14 cellular contexts compared by ENCODE assay signal in genomic region chr2:104867351-104868080, GRCh38. TPM values are rescaled to one million over a fixed set of nuclear protein-coding genes. Genes with fewer than 3 reads are reported as not detected.
DNase-seq lines count a peak whose midpoint lies in the region; TF ChIP-seq lines count a peak whose summit lies in the region.
"Had no signal": no experiment of that assay in that cellular context is flagged by ENCODE, and none has a peak within 500 bp of the region (broad histone marks: within the 10 kb centered on the region; RNA-seq: fewer than 3 reads in every experiment).

No MANE protein-coding gene starts in this region.

- no TSS peak for BruUV-seq in mammary epithelial cell (replicated peaks; lab: Mats Ljungman, UMichigan)
- BruUV-seq in MCF 10A (replicated peaks; lab: Mats Ljungman, UMichigan), result no TSS peak

- H3K4me3 ChIP-seq in mammary epithelial cell (replicated peaks in 1 of 3; ENCODE audit: insufficient read depth in 1 of 3, low read depth in 2 of 3, low read length in 3 of 3), result no peak overlapping the region
- H3K4me3 ChIP-seq: skin epidermis, suprapubic skin had no signal

- H3K9me3 ChIP-seq in mammary epithelial cell (replicated peaks; ENCODE audit: insufficient read depth, low read length), result no peaks in the 10 kb centered on the region
- H3K9me3 ChIP-seq: suprapubic skin had no signal

- no peaks in the 10 kb centered on the region for H3K36me3 Mint-ChIP-seq in MCF 10A (ENCODE audit: insufficient read depth, unreplicated experiment)
- H3K36me3 Mint-ChIP-seq in glutamatergic neuron (ENCODE audit: unreplicated experiment), result no peaks in the 10 kb centered on the region
- H3K36me3 Mint-ChIP-seq in nephron progenitor cell (ENCODE audit: low read depth), result no peaks in the 10 kb centered on the region

- H3K27ac Mint-ChIP-seq in MCF 10A (ENCODE audit: low read depth, unreplicated experiment) (no peak overlapping the region), glutamatergic neuron (ENCODE audit: unreplicated experiment) (no peak overlapping the region), nephron progenitor cell (no peak overlapping the region)

- intact Hi-C loops in mammary epithelial cell (cut with micrococcal nuclease) (no loop called here), MCF 10A (cut with micrococcal nuclease) (no loop called here)

- H3K9ac ChIP-seq in mammary epithelial cell (ENCODE audit: insufficient read depth, low read length), result no peak overlapping the region

- dilution Hi-C loops in mammary epithelial cell (cut with HindIII; ENCODE audit: low sequenced_read_pairs), result no loop called here

- peaks cover 4% of the 10 kb centered on the region for H3K4me1 ChIP-seq in mammary epithelial cell (ENCODE audit: insufficient read depth, low read length)

- no peak overlapping the region for H2AFZ ChIP-seq in mammary epithelial cell (ENCODE audit: low read depth, low read length)

- H3K79me2 ChIP-seq in mammary epithelial cell (ENCODE audit: insufficient read depth, low read length), result no peaks in the 10 kb centered on the region

- H4K20me1 ChIP-seq in mammary epithelial cell (ENCODE audit: insufficient read depth, low read length), result no peaks in the 10 kb centered on the region

- POLR2A ChIA-PET in MCF 10A (lab: Yijun Ruan, JAX), result no interaction called here

- H3K4me3 Mint-ChIP-seq in MCF 10A (ENCODE audit: unreplicated experiment), result no peak overlapping the region
- no peak overlapping the region for H3K4me3 Mint-ChIP-seq in glutamatergic neuron (ENCODE audit: unreplicated experiment)
- no peak overlapping the region for H3K4me3 Mint-ChIP-seq in nephron progenitor cell

- H3K4me1 Mint-ChIP-seq in MCF 10A (ENCODE audit: insufficient read depth, unreplicated experiment), result no peaks in the 10 kb centered on the region
- peaks cover 4% of the 10 kb centered on the region for H3K4me1 Mint-ChIP-seq in glutamatergic neuron (ENCODE audit: low read depth, unreplicated experiment)
- H3K4me1 Mint-ChIP-seq in nephron progenitor cell, result peaks cover 20% of the 10 kb centered on the region

- H3K27ac ChIP-seq in mammary epithelial cell (ENCODE audit: insufficient read depth, low read depth, low read length), result no peak overlapping the region
- H3K27ac ChIP-seq: skin epidermis, suprapubic skin had no signal

- peaks cover 69% of the 10 kb centered on the region for H3K27me3 ChIP-seq in mammary epithelial cell (ENCODE audit: insufficient read depth, low read length)

- in situ Hi-C loops in mammary epithelial cell (cut with MboI; ENCODE audit: low sequenced_read_pairs in 2 of 2), result loop anchor here in 1 of 2 donors (25.0 kb wide), 1 partner anchor 1705 kb away; no protein-coding TSS in a partner anchor

- no peaks in the 10 kb centered on the region for H3K36me3 ChIP-seq in mammary epithelial cell (ENCODE audit: insufficient read depth, low read length)
- H3K36me3 ChIP-seq: suprapubic skin had no signal

- DNase-seq in mammary epithelial cell (no peak), MCF 10A (ENCODE audit: unreplicated experiment) (no peak), glutamatergic neuron (peak; percentile 43), nephron progenitor cell (peak; percentile 36), NCI-H345 (lab: John Stamatoyannopoulos, UW) (no peak), NCI-H187 (lab: John Stamatoyannopoulos, UW) (no peak), RKO (ENCODE audit: low spot score) (no peak), NCI-H2227 (lab: John Stamatoyannopoulos, UW; ENCODE audit: unreplicated experiment) (no peak)
- DNase-seq: NCI-H1048 had no signal

- TF ChIP-seq CTCF in mammary epithelial cell (conservative IDR thresholded peaks at IDR 0.05 in 1 of 2, IDR thresholded peaks at IDR 0.05 in 1 of 2; ENCODE audit: extremely low read depth in 1 of 2, insufficient read depth in 1 of 2, low read depth in 1 of 2, low read length in 2 of 2) (no peak), MCF 10A (IDR thresholded peaks at IDR 0.05; ENCODE audit: unreplicated experiment) (no peak), glutamatergic neuron (IDR thresholded peaks at IDR 0.05; ENCODE audit: partially characterized antibody, unreplicated experiment) (no peak), nephron progenitor cell (IDR thresholded peaks at IDR 0.05) (no peak)

- peaks cover 23% of the 10 kb centered on the region for H3K27me3 Mint-ChIP-seq in MCF 10A (ENCODE audit: insufficient read depth, unreplicated experiment)
- peaks cover 45% of the 10 kb centered on the region for H3K27me3 Mint-ChIP-seq in glutamatergic neuron (ENCODE audit: unreplicated experiment)
- H3K27me3 Mint-ChIP-seq in nephron progenitor cell (ENCODE audit: low read depth, poor library complexity), result peaks cover 100% of the 10 kb centered on the region

- peak overlapping the region; percentile 24 for H3K4me2 ChIP-seq in mammary epithelial cell (ENCODE audit: insufficient read depth, low read depth, low read length)

- no peaks in the 10 kb centered on the region for H3K9me3 Mint-ChIP-seq in MCF 10A (ENCODE audit: unreplicated experiment)
- peaks cover 8% of the 10 kb centered on the region for H3K9me3 Mint-ChIP-seq in glutamatergic neuron (ENCODE audit: unreplicated experiment)
- H3K9me3 Mint-ChIP-seq in nephron progenitor cell, result no peaks in the 10 kb centered on the region

- CTCF ChIA-PET in mammary epithelial cell (lab: Charles Lee; ENCODE audit: low non-redundant PET), result no interaction called here
- CTCF ChIA-PET in MCF 10A (lab: Yijun Ruan, JAX), result interaction anchor here (0.9 to 2.2 kb wide), 4 partner anchors 9 to 1706 kb away, joined by 3 to 14 read pairs (median 4); no protein-coding TSS in a partner anchor

- WGBS in mammary epithelial cell (ENCODE audit: low coverage, missing lambda C conversion rate), result 0% methylated on average over 20 of the region's 47 CpGs

RNA-seq across cellular contexts. Expression of gene POU3F3, which starts 13.6 kb away (rescaled TPM):
- total RNA-seq in mammary epithelial cell, result not detected
- not detected for polyA plus RNA-seq in mammary epithelial cell
- polyA minus RNA-seq in mammary epithelial cell, result not detected
- total RNA-seq in MCF 10A (2022), result not detected in 2 replicates
- 0.54 TPM for total RNA-seq in glutamatergic neuron (ENCODE audit: unreplicated experiment)
- total RNA-seq: A673, NCI-H460 had no signal
- polyA plus RNA-seq: keratinocyte had no signal

Comparison
In these comparisons a context has a peak if more than half of its experiments do, and no peak if none do; other contexts are left out.
1. DNase-seq: peak in glutamatergic neuron (single experiment) and nephron progenitor cell (single experiment); none in mammary epithelial cell (single experiment), MCF 10A (single experiment), NCI-H345 (single experiment), NCI-H187 (0 of 2), RKO (single experiment) and NCI-H2227 (single experiment).